8 cellular contexts compared by ENCODE assay signal in the genomic region with DNA sequence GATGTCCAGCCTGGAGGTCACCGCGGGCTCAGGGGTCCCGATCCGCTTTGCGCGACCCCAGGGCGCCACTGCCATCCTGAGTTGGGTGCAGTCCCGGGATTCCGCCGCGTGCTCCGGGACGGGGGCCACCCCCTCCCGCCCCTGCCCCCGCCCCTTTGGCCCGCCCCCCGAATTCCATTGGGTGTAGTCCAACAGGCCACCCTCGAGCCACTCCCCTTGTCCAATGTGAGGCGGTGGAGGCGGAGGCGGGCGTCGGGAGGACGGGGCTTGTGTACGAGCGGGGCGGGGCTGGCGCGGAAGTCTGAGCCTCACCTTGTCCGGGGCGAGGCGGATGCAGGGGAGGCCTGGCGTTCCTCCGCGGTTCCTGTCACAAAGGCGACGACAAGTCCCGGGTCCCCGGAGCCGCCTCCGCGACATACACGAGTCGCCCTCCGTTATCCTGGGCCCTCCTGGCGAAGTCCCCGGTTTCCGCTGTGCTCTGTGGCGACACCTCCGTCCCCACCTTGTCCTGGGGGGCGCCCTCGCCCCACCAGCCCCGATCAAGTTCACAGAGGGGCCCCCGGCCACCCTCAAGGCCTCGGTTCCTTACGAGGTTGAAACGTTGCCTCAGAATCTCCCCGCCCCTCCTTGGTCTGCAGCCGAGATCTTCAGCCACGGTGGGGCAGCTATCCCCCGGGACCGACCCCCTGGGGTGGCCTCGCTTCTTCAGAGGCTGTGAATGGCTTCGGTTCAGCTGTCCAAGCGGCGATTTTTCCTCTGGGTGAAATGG. TPM values are rescaled to one million over a fixed set of nuclear protein-coding genes. Genes with fewer than 3 reads are reported as not detected.
DNase-seq lines count a peak whose midpoint lies in the region; ATAC-seq and TF ChIP-seq lines count a peak whose summit lies in the region.

No MANE protein-coding gene starts in this region.

- H3K4me3 ChIP-seq in coronary artery = peak overlapping the region; percentile 83

- no peak for TF ChIP-seq CTCF in coronary artery (IDR thresholded peaks at IDR 0.05)

- ATAC-seq in GM19324 (IDR thresholded peaks at IDR 0.05; ENCODE audit: low FRiP score, unreplicated experiment) (peak; percentile 76), HG03460 (IDR thresholded peaks at IDR 0.05; ENCODE audit: unreplicated experiment) (peak; percentile 67)

- no peaks in the 10 kb centered on the region for H3K27me3 Mint-ChIP-seq in activated CD4-positive, alpha-beta T cell treated with anti-CD3 and anti-CD28 coated beads, Interleukin-2, amount 10 ng/mL, durations not matched to agents 7 days and 5 days

- H3K27ac Mint-ChIP-seq in activated CD4-positive, alpha-beta T cell treated with anti-CD3 and anti-CD28 coated beads, Interleukin-2, amount 10 ng/mL, durations not matched to agents 7 days and 5 days = peak overlapping the region; percentile 99

- H3K9me3 Mint-ChIP-seq in activated CD4-positive, alpha-beta T cell treated with anti-CD3 and anti-CD28 coated beads, Interleukin-2, amount 10 ng/mL, durations not matched to agents 7 days and 5 days = no peaks in the 10 kb centered on the region

- H3K36me3 Mint-ChIP-seq in activated CD4-positive, alpha-beta T cell treated with anti-CD3 and anti-CD28 coated beads, Interleukin-2, amount 10 ng/mL, durations not matched to agents 7 days and 5 days (ENCODE audit: low read depth) = peaks cover 43% of the 10 kb centered on the region

- H3K4me1 Mint-ChIP-seq in activated CD4-positive, alpha-beta T cell treated with anti-CD3 and anti-CD28 coated beads, Interleukin-2, amount 10 ng/mL, durations not matched to agents 7 days and 5 days = peaks cover 58% of the 10 kb centered on the region

- POLR2A ChIA-PET in activated CD4-positive, alpha-beta T cell treated with anti-CD3 and anti-CD28 coated beads, Interleukin-2, amount 10 ng/mL, durations not matched to agents 7 days and 5 days (lab: Charles Lee) = no interaction called here

- H3K4me3 Mint-ChIP-seq in activated CD4-positive, alpha-beta T cell treated with anti-CD3 and anti-CD28 coated beads, Interleukin-2, amount 10 ng/mL, durations not matched to agents 7 days and 5 days = peak overlapping the region; percentile 97

- DNase-seq in Ammon's horn (ENCODE audit: low spot score) = peak; percentile 98
- peak; percentile 85 to 95 for DNase-seq in NCI-H526 (lab: John Stamatoyannopoulos, UW)
- DNase-seq in activated CD4-positive, alpha-beta T cell treated with anti-CD3 and anti-CD28 coated beads, Interleukin-2, amount 10 ng/mL, durations not matched to agents 7 days and 5 days = peak; percentile 99
- peak; percentile 98 for DNase-seq in coronary artery (ENCODE audit: low spot score)
- DNase-seq in left kidney (ENCODE audit: low read depth, low spot score) = peak; percentile 99
- DNase-seq in stimulated activated CD4-positive, alpha-beta T cell treated with anti-CD3 and anti-CD28 coated beads, Interleukin-1b, Interleukin-23, amount 100 ng/mL, for 4 hours (ENCODE audit: low read depth in 2 of 2) = peak; percentile 94 to 96

- CTCF ChIA-PET in activated CD4-positive, alpha-beta T cell treated with anti-CD3 and anti-CD28 coated beads, Interleukin-2, amount 10 ng/mL, durations not matched to agents 7 days and 5 days (lab: Charles Lee) = interaction anchor here (0.7 to 1.6 kb wide), 3 partner anchors 70 to 111 kb away, joined by 3 to 5 read pairs (median 4); no protein-coding TSS in a partner anchor

- H3K27ac ChIP-seq in coronary artery = peak overlapping the region; percentile 90 to 97

RNA-seq across cellular contexts. Expression of a gene that starts 1.2 kb away (rescaled TPM):
- 10 to 100 TPM; 93.0 to 97.1 TPM for total RNA-seq in activated CD4-positive, alpha-beta T cell treated with anti-CD3 and anti-CD28 coated beads, Interleukin-2, amount 10 ng/mL, durations not matched to agents 7 days and 5 days

Comparison
In these comparisons a context has a peak if more than half of its experiments do, and no peak if none do; other contexts are left out.
1. Peak in every context shown above with its lines: DNase-seq, ATAC-seq, H3K4me3 ChIP-seq and H3K27ac ChIP-seq.